Comparison of ENCODE assay signal across 9 cellular contexts in genomic region chr15:90838066-90838465, GRCh38. TPM values are rescaled to one million over a fixed set of nuclear protein-coding genes. Genes with fewer than 3 reads are reported as not detected.
DNase-seq lines count a peak whose midpoint lies in the region; ATAC-seq, FAIRE-seq and TF ChIP-seq lines count a peak whose summit lies in the region.
"Had no signal": no experiment of that assay in that cellular context is flagged by ENCODE, and none has a peak within 500 bp of the region (broad histone marks: within the 10 kb centered on the region; RNA-seq: fewer than 3 reads in every experiment).

No MANE protein-coding gene starts in this region.

- 66 to 89% methylated on average over 4 to 12 of the region's 14 CpGs for WGBS in esophagus squamous epithelium, 2 donors

- H3K4me1 Mint-ChIP-seq in endothelial cell (ENCODE audit: unreplicated experiment) = peaks cover 19% of the 10 kb centered on the region

- no peaks in the 10 kb centered on the region for H3K9me3 ChIP-seq in esophagus squamous epithelium

- peak; percentile 42 for FAIRE-seq in GM12892 (lab: Jason Lieb, UNC)

- H3K4me3 ChIP-seq in esophagus squamous epithelium = peak overlapping the region in 1 of 4 donors; percentile 3

- no peak for ATAC-seq in GM21786 (IDR thresholded peaks at IDR 0.05; ENCODE audit: unreplicated experiment)

- peaks cover 5% of the 10 kb centered on the region for H3K27me3 Mint-ChIP-seq in endothelial cell (ENCODE audit: unreplicated experiment)

- TF ChIP-seq POLR2A in GM12892 (IDR thresholded peaks at IDR 0.05; ENCODE audit: low read depth, low read length) (no peak), esophagus squamous epithelium (IDR thresholded peaks at IDR 0.05) (peak in 1 of 4 donors; percentile 14)

- DNase-seq in GM12892 (ENCODE audit: insufficient read length) = no peak
- peak; percentile 88 to 93 for DNase-seq in activated CD4-positive, alpha-beta T cell treated with anti-CD3 and anti-CD28 coated beads, Interleukin-2, amount 50 U/mL, for 4 hours
- DNase-seq in central memory CD4-positive, alpha-beta T cell = peak; percentile 92
- DNase-seq in stimulated activated CD4-positive, alpha-beta T cell treated with anti-CD3 and anti-CD28 coated beads, TNF-alpha, amount 100 ng/mL, for 1 hour (ENCODE audit: low read depth in 3 of 3, low spot score in 1 of 3) = peak; percentile 73 to 80 (median 74)
- DNase-seq in endothelial cell (ENCODE audit: low spot score) = no peak
- DNase-seq in esophagus squamous epithelium (lab: John Stamatoyannopoulos, UW) = no peak
- no peak for DNase-seq in EL

- H3K27ac ChIP-seq in esophagus squamous epithelium = peak overlapping the region in 1 of 4 donors; percentile 34
- H3K27ac ChIP-seq: KMS-11 had no signal

- H3K4me1 ChIP-seq in esophagus squamous epithelium = peaks cover 3 to 30% (median 13%) of the 10 kb centered on the region in 3 donors

- no peak for TF ChIP-seq CTCF in endothelial cell (IDR thresholded peaks at IDR 0.05; ENCODE audit: unreplicated experiment)
- no peak for TF ChIP-seq CTCF in esophagus squamous epithelium (IDR thresholded peaks at IDR 0.05)

- H3K9me3 Mint-ChIP-seq in endothelial cell (ENCODE audit: unreplicated experiment) = no peaks in the 10 kb centered on the region

- peaks cover 4% of the 10 kb centered on the region for H3K36me3 Mint-ChIP-seq in endothelial cell (ENCODE audit: low read depth, unreplicated experiment)

- H3K27ac Mint-ChIP-seq in endothelial cell (ENCODE audit: unreplicated experiment) = no peak overlapping the region

- no peaks in the 10 kb centered on the region for H3K36me3 ChIP-seq in esophagus squamous epithelium

- intact Hi-C loops in esophagus squamous epithelium (cut with DNase I) = no loop called here

- H3K27me3 ChIP-seq in esophagus squamous epithelium = no peaks in the 10 kb centered on the region

- H3K4me3 Mint-ChIP-seq in endothelial cell (ENCODE audit: unreplicated experiment) = no peak overlapping the region

RNA-seq across cellular contexts. Expression of gene FURIN, which starts 30.3 kb away (rescaled TPM):
- polyA plus RNA-seq in GM12892 (2012; ENCODE audit: missing spikeins) = 12.6 TPM
- total RNA-seq in endothelial cell (ENCODE audit: unreplicated experiment) (143 TPM), esophagus squamous epithelium (10 to 100 TPM; 27.7 to 43.3 (median 38.5) TPM)

RNA-seq across cellular contexts. Expression of gene FES, which starts 46.2 kb away (rescaled TPM):
- polyA plus RNA-seq in GM12892 (2012; ENCODE audit: missing spikeins) = 1.3 TPM
- total RNA-seq in endothelial cell (ENCODE audit: unreplicated experiment) = 56.3 TPM
- total RNA-seq in esophagus squamous epithelium = 10 to 100 TPM in 2 of 4 donors, 1 to 10 TPM in 2; 1.8 to 13.4 (median 9.7) TPM

Comparison
In these comparisons a context has a peak if more than half of its experiments do, and no peak if none do; other contexts are left out.
1. DNase-seq: peak in activated CD4-positive, alpha-beta T cell treated with anti-CD3 and anti-CD28 coated beads, Interleukin-2, amount 50 U/mL, for 4 hours (2 of 2), central memory CD4-positive, alpha-beta T cell (single experiment) and stimulated activated CD4-positive, alpha-beta T cell treated with anti-CD3 and anti-CD28 coated beads, TNF-alpha, amount 100 ng/mL, for 1 hour (3 of 3); none in GM12892 (single experiment), endothelial cell (single experiment), esophagus squamous epithelium (single experiment) and EL (single experiment).